ENCODE assay signal across 10 cellular contexts in the genomic region with DNA sequence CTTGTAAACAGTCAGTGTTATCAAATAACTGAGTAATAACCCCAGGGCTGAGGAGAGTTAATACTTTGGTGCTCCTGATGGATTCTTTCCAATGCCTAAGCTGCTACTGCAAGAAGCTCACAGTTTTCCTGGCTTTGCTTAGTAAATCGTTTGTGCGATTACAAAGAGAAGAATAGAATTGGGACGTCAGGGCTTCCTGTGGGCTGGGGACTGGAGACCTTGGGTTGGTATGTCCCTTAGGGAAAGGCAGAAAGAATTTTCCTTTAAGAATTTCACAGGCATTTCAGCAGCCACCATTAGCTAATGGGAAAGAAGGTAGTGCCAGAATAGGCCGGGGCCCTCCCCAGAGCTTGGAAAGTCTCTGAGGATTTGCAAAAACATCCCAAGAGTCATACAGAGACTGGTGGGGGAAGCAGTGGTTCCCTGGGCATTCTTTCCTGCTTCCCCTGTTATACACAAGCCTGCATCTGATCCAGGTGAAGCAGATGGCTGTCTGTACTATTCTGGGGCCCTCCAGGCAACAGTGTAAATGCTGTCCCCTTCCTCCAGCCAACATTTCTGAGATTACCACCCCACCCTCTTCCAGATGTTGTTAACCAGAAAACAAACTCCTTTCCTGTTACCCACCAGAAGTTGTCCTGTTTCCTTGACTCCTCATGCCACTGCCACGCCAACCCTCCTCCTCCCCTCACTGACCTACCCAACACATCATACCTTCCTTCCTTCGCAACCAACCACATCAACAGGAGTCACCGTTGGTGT. TPM values are rescaled to one million over a fixed set of nuclear protein-coding genes. Genes with fewer than 3 reads are reported as not detected.
A peak's percentile ranks its signal among the peaks of the same experiment; 100 is the strongest.
DNase-seq lines count a peak whose midpoint lies in the region; ATAC-seq and TF ChIP-seq lines count a peak whose summit lies in the region.
"Had no signal": no experiment of that assay in that cellular context is flagged by ENCODE, and none has a peak within 500 bp of the region (broad histone marks: within the 10 kb centered on the region; RNA-seq: fewer than 3 reads in every experiment).

No MANE protein-coding gene starts in this region.

- no peak overlapping the region for H3K14ac ChIP-seq in neuronal stem cell (ENCODE audit: low read length)

- no peak overlapping the region for H2AK5ac ChIP-seq in neuronal stem cell (ENCODE audit: low read depth, low read length)

- ATAC-seq in activated T-cell treated with anti-CD3 and anti-CD28 coated beads, Interleukin-2, amount 50 U/mL, for 72 hours (replicated peaks in 1 of 2) = no peak

- no peak overlapping the region for H2BK120ac ChIP-seq in neuronal stem cell (ENCODE audit: low read depth, low read length)

- H3K4me3 Mint-ChIP-seq in activated T-cell treated with anti-CD3 and anti-CD28 coated beads, Interleukin-2, amount 50 U/mL, for 72 hours = no peak overlapping the region
- no peak overlapping the region for H3K4me3 Mint-ChIP-seq in activated naive CD8-positive, alpha-beta T cell treated with anti-CD3 and anti-CD28 coated beads for 36 hours

- no peak overlapping the region for H3K27ac ChIP-seq in neuronal stem cell (replicated peaks; ENCODE audit: low read length)

- H3K4me3 ChIP-seq in fibroblast of the aortic adventitia (ENCODE audit: low read depth, low read length) = no peak overlapping the region
- H3K4me3 ChIP-seq in neuronal stem cell (ENCODE audit: low read length in 2 of 2) = no peak overlapping the region

- no peak overlapping the region for H3K23ac ChIP-seq in neuronal stem cell (ENCODE audit: low read depth, low read length, poor library complexity)

- H3K36me3 Mint-ChIP-seq in activated T-cell treated with anti-CD3 and anti-CD28 coated beads, Interleukin-2, amount 50 U/mL, for 72 hours (ENCODE audit: insufficient read depth in 2 of 2) = no peaks in the 10 kb centered on the region
- H3K36me3 Mint-ChIP-seq in activated naive CD8-positive, alpha-beta T cell treated with anti-CD3 and anti-CD28 coated beads for 36 hours = no peaks in the 10 kb centered on the region

- no peaks in the 10 kb centered on the region for H3K27me3 Mint-ChIP-seq in activated T-cell treated with anti-CD3 and anti-CD28 coated beads, Interleukin-2, amount 50 U/mL, for 72 hours (ENCODE audit: low read depth)
- no peaks in the 10 kb centered on the region for H3K27me3 Mint-ChIP-seq in activated naive CD8-positive, alpha-beta T cell treated with anti-CD3 and anti-CD28 coated beads for 36 hours

- H3K27ac Mint-ChIP-seq in activated T-cell treated with anti-CD3 and anti-CD28 coated beads, Interleukin-2, amount 50 U/mL, for 72 hours = no peak overlapping the region
- H3K27ac Mint-ChIP-seq in activated naive CD8-positive, alpha-beta T cell treated with anti-CD3 and anti-CD28 coated beads for 36 hours = no peak overlapping the region

- H2AFZ ChIP-seq in neuronal stem cell (ENCODE audit: low read length) = no peak overlapping the region

- no peak overlapping the region for H3K4me2 ChIP-seq in neuronal stem cell (ENCODE audit: insufficient read depth, low read length, poor library complexity, severe bottlenecking)

- H3K4ac ChIP-seq in neuronal stem cell (ENCODE audit: low read length) = no peak overlapping the region

- TF ChIP-seq CTCF in fibroblast of the aortic adventitia (IDR thresholded peaks at IDR 0.05; ENCODE audit: insufficient read depth, low read length) = no peak

- no peak overlapping the region for H4K8ac ChIP-seq in neuronal stem cell (ENCODE audit: low read depth, low read length)

- H3K4me1 Mint-ChIP-seq in activated T-cell treated with anti-CD3 and anti-CD28 coated beads, Interleukin-2, amount 50 U/mL, for 72 hours (ENCODE audit: low read depth) = no peaks in the 10 kb centered on the region
- H3K4me1 Mint-ChIP-seq in activated naive CD8-positive, alpha-beta T cell treated with anti-CD3 and anti-CD28 coated beads for 36 hours = peaks cover 2% of the 10 kb centered on the region

- H3K79me1 ChIP-seq in neuronal stem cell (ENCODE audit: low read depth, low read length) = no peaks in the 10 kb centered on the region

- no peak overlapping the region for H2BK5ac ChIP-seq in neuronal stem cell (ENCODE audit: low read length)

- DNase-seq in EH (ENCODE audit: low read depth) (peak; percentile 75), RPMI7951 (ENCODE audit: low read depth) (peak; percentile 55), fibroblast of the aortic adventitia (ENCODE audit: low read depth) (peak; percentile 93), renal cortical epithelial cell (ENCODE audit: low read depth) (peak; percentile 41), T-helper 2 cell (no peak), neuronal stem cell (ENCODE audit: low spot score) (no peak)
- no peak for DNase-seq in activated T-cell treated with anti-CD3 and anti-CD28 coated beads, Interleukin-2, amount 50 U/mL, for 72 hours
- no peak for DNase-seq in activated naive CD8-positive, alpha-beta T cell treated with anti-CD3 and anti-CD28 coated beads for 36 hours
- DNase-seq: kidney; stimulated activated CD4-positive, alpha-beta T cell treated with anti-CD3 and anti-CD28 coated beads, Interleukin-15, amount 100 ng/mL, for 24 hours had no signal

- 100% methylated on average over 2 of the region's 7 CpGs; no CpG with 5 or more reads in 1 of the 2 donors for WGBS in neuronal stem cell (ENCODE audit: extremely low coverage in 2 of 2, insufficient read length in 2 of 2, insufficient replicate concordance in 1 of 2), 2 donors

- H3K36me3 ChIP-seq in neuronal stem cell (replicated peaks in 1 of 2; ENCODE audit: control insufficient read depth in 2 of 2, insufficient read depth in 2 of 2, low read length in 2 of 2) = no peaks in the 10 kb centered on the region

- H3K9ac ChIP-seq in neuronal stem cell (ENCODE audit: low read depth, low read length, poor library complexity) = no peak overlapping the region

- no peaks in the 10 kb centered on the region for H3K9me3 Mint-ChIP-seq in activated T-cell treated with anti-CD3 and anti-CD28 coated beads, Interleukin-2, amount 50 U/mL, for 72 hours
- no peaks in the 10 kb centered on the region for H3K9me3 Mint-ChIP-seq in activated naive CD8-positive, alpha-beta T cell treated with anti-CD3 and anti-CD28 coated beads for 36 hours

- no peak overlapping the region for H3K18ac ChIP-seq in neuronal stem cell (ENCODE audit: low read length)

- H4K91ac ChIP-seq in neuronal stem cell (ENCODE audit: low read depth, low read length, poor library complexity) = no peak overlapping the region

- H2BK15ac ChIP-seq in neuronal stem cell (ENCODE audit: low read length) = no peak overlapping the region

- no peaks in the 10 kb centered on the region for H3K9me3 ChIP-seq in neuronal stem cell (replicated peaks in 1 of 2; ENCODE audit: control insufficient read depth in 2 of 2, insufficient read depth in 1 of 2, low read depth in 1 of 2, low read length in 2 of 2)

- H3K4me1 ChIP-seq in neuronal stem cell (ENCODE audit: control insufficient read depth in 2 of 2, insufficient read depth in 1 of 2, low read depth in 1 of 2, low read length in 2 of 2) = peaks cover 4 to 20% of the 10 kb centered on the region in 2 donors

- H3K27me3 ChIP-seq in neuronal stem cell (ENCODE audit: control insufficient read depth in 3 of 3, insufficient read depth in 3 of 3, low read depth in 1 of 3, low read length in 3 of 3) = no peaks in the 10 kb centered on the region

- H2BK12ac ChIP-seq in neuronal stem cell (ENCODE audit: low read length) = no peak overlapping the region

RNA-seq across cellular contexts. Expression of a gene that starts 40.2 kb away (rescaled TPM):
- 7.0 and 9.4 TPM in 2 replicates for total RNA-seq in RPMI7951 (2014; rRNA removed; shearing (Covaris generic))
- total RNA-seq in fibroblast of the aortic adventitia (ENCODE audit: low replicate concordance) = 4.3 and 8.0 TPM in 2 replicates
- total RNA-seq in renal cortical epithelial cell = 5.7 and 5.8 TPM in 2 replicates
- total RNA-seq in activated T-cell treated with anti-CD3 and anti-CD28 coated beads, Interleukin-2, amount 50 U/mL, for 72 hours = under 1 TPM; 0.07 to 0.72 TPM
- under 1 TPM in 1 of 2 experiments, not detected in 1; 0.08 TPM for total RNA-seq in activated naive CD8-positive, alpha-beta T cell treated with anti-CD3 and anti-CD28 coated beads for 36 hours
- 1.2 TPM for polyA plus RNA-seq in neuronal stem cell (2013, experiment 1 of 2)
- 1.1 TPM for polyA plus RNA-seq in neuronal stem cell (2013, experiment 2 of 2)

Comparison
In these comparisons a context has a peak if more than half of its experiments do, and no peak if none do; other contexts are left out.
1. DNase-seq: peak in EH (single experiment), RPMI7951 (single experiment), fibroblast of the aortic adventitia (single experiment) and renal cortical epithelial cell (single experiment); none in T-helper 2 cell (0 of 5), activated T-cell treated with anti-CD3 and anti-CD28 coated beads, Interleukin-2, amount 50 U/mL, for 72 hours (0 of 2), activated naive CD8-positive, alpha-beta T cell treated with anti-CD3 and anti-CD28 coated beads for 36 hours (single experiment) and neuronal stem cell (single experiment).